ENCODE assay signal across 8 cellular contexts in genomic region chr6:151671195-151671594, GRCh38.
"Had no signal": no experiment of that assay in that cellular context is flagged by ENCODE, and none has a peak within 500 bp of the region (broad histone marks: within the 10 kb centered on the region; RNA-seq: fewer than 3 reads in every experiment).

No MANE protein-coding gene starts in this region.

- H3K27ac ChIP-seq: GM23248 had no signal

- H2AFZ ChIP-seq: GM23248, GM23338 had no signal

- H3K9ac ChIP-seq: GM23248 had no signal

- H3K4me1 ChIP-seq: HAP-1 had no signal

- DNase-seq: GM23248, GOT3, H7, H9, HCEC 1CT, HFFc6 had no signal

- H3K36me3 ChIP-seq: HAP-1 had no signal

- H3K4me2 ChIP-seq: GM23338 had no signal

- H3K4me3 ChIP-seq: GM23248, GM23338, HAP-1 had no signal

- ATAC-seq: GM23338 had no signal

- H3K9me3 ChIP-seq: HAP-1 had no signal
